In genomic region chr7:95213809-95214492, GRCh38 we compare ENCODE assay signal across 13 cellular contexts.
DNase-seq lines count a peak whose midpoint lies in the region; ATAC-seq, FAIRE-seq and TF ChIP-seq lines count a peak whose summit lies in the region.
"Had no signal": no experiment of that assay in that cellular context is flagged by ENCODE, and none has a peak within 500 bp of the region (broad histone marks: within the 10 kb centered on the region; RNA-seq: fewer than 3 reads in every experiment).

No MANE protein-coding gene starts in this region.

- no peaks in the 10 kb centered on the region for H3K36me3 ChIP-seq in ovary
- H3K36me3 ChIP-seq: neutrophil had no signal

- WGBS in ovary, 3 donors = 43 to 54% (median 48%) methylated on average over 6 of the region's 6 CpGs

- TF ChIP-seq POLR2A in ovary (IDR thresholded peaks at IDR 0.05) (no peak), H54 (IDR thresholded peaks at IDR 0.05; ENCODE audit: low read depth, low read length) (no peak)

- no peak for TF ChIP-seq CTCF in foreskin fibroblast (IDR thresholded peaks at IDR 0.05; ENCODE audit: low read depth, low read length)
- no peak for TF ChIP-seq CTCF in ovary (IDR thresholded peaks at IDR 0.05)

- FAIRE-seq in H54 (lab: Jason Lieb, UNC) = no peak
- FAIRE-seq: A204.1 had no signal

- ATAC-seq in Right ventricle myocardium inferior (peak; percentile 99), HG02885 (IDR thresholded peaks at IDR 0.05; ENCODE audit: poor library complexity, unreplicated experiment) (no peak), HG02678 (IDR thresholded peaks at IDR 0.05; ENCODE audit: unreplicated experiment) (no peak)

- no peak overlapping the region for H3K27ac ChIP-seq in ovary
- H3K27ac ChIP-seq: neutrophil, PC-9 had no signal

- no peaks in the 10 kb centered on the region for H3K27me3 ChIP-seq in ovary
- H3K27me3 ChIP-seq: neutrophil had no signal

- H3K4me1 ChIP-seq in ovary (ENCODE audit: insufficient read depth) = no peaks in the 10 kb centered on the region

- DNase-seq in Right ventricle myocardium inferior (ENCODE audit: missing footprints) (peak; percentile 80), cardiac septum (ENCODE audit: low spot score) (no peak), foreskin fibroblast (peak; percentile 20 to 50), ovary (peak in 4 of 5 donors; percentile 19 to 41 (median 28)), NCI-H1436 (lab: John Stamatoyannopoulos, UW) (no peak), H54 (ENCODE audit: insufficient read length, low spot score) (no peak)
- DNase-seq: GDM1, NCI-H1105 treated with DMSO at 0.1 percent for 48 hours, PC-9 had no signal

- no peaks in the 10 kb centered on the region for H3K9me3 ChIP-seq in ovary
- H3K9me3 ChIP-seq: neutrophil had no signal

- H3K4me3 ChIP-seq in foreskin fibroblast (ENCODE audit: low read depth in 1 of 2, low read length in 2 of 2) (no peak overlapping the region), ovary (no peak overlapping the region)
- H3K4me3 ChIP-seq: PC-9 had no signal

- intact Hi-C loops in Right ventricle myocardium inferior (cut with DNase I) (no loop called here), cardiac septum (cut with DNase I) (no loop called here), ovary (cut with DNase I) (no loop called here)

- TF ChIP-seq EP300 in ovary (IDR thresholded peaks at IDR 0.05) = no peak

Comparison
In these comparisons a context has a peak if more than half of its experiments do, and no peak if none do; other contexts are left out.
1. DNase-seq: peak in Right ventricle myocardium inferior (single experiment), foreskin fibroblast (2 of 2) and ovary (4 of 5); none in cardiac septum (single experiment), NCI-H1436 (single experiment) and H54 (single experiment).